In the genomic region with DNA sequence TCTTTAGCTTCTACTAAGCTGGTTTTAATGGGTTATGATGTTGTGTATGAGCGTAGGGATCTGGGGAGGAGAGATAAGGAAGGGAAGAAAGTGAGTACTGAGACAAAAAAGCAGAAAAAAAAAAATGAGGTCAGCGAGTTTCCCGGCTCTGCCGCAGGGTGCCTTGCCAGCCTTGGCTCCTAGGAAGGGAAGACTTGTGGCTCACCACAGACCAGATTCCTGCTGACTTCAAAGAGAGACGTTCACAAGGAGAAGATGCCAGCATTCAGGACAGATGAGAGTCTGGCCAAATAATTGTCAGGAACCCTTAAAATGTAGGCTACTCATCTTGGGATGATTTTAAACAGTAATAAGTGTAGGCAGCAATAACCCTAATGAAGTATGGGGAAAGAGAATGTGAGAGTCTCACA, we compare ENCODE assay signal across 12 cellular contexts. TPM values are rescaled to one million over a fixed set of nuclear protein-coding genes. Genes with fewer than 3 reads are reported as not detected.
DNase-seq lines count a peak whose midpoint lies in the region; ATAC-seq, FAIRE-seq and TF ChIP-seq lines count a peak whose summit lies in the region.
"Had no signal": no experiment of that assay in that cellular context is flagged by ENCODE, and none has a peak within 500 bp of the region (broad histone marks: within the 10 kb centered on the region; RNA-seq: fewer than 3 reads in every experiment).

No MANE protein-coding gene starts in this region.

- H3K4me1 ChIP-seq in liver (ENCODE audit: control insufficient read depth in 4 of 4, insufficient read depth in 4 of 4, low read length in 3 of 4): peaks cover 3 to 44% (median 33%) of the 10 kb centered on the region in 4 donors
- peaks cover 25% of the 10 kb centered on the region for H3K4me1 ChIP-seq in HepG2 (ENCODE audit: insufficient read depth, low read length)
- H3K4me1 ChIP-seq in aorta (ENCODE audit: control insufficient read depth in 1 of 2, insufficient read depth in 2 of 2, low read length in 2 of 2): peaks cover 11% of the 10 kb centered on the region in 2 donors
- H3K4me1 ChIP-seq in Karpas-422 (ENCODE audit: low read length): peaks cover 10% of the 10 kb centered on the region

- H3K36me3 ChIP-seq in liver (ENCODE audit: control insufficient read depth in 4 of 4, insufficient read depth in 3 of 4, low read depth in 1 of 4, low read length in 3 of 4) (no peaks in the 10 kb centered on the region), HepG2 (replicated peaks in 1 of 2; ENCODE audit: control insufficient read depth in 1 of 2, insufficient read depth in 2 of 2, low read length in 2 of 2) (no peaks in the 10 kb centered on the region), aorta (ENCODE audit: control insufficient read depth in 1 of 2, insufficient read depth in 2 of 2, low read length in 1 of 2) (no peaks in the 10 kb centered on the region), Karpas-422 (ENCODE audit: insufficient read depth, low read length) (no peaks in the 10 kb centered on the region)

- H3K27me3 ChIP-seq in liver (ENCODE audit: control insufficient read depth in 4 of 4, insufficient read depth in 4 of 4, low read length in 3 of 4) (no peaks in the 10 kb centered on the region), HepG2 (ENCODE audit: control insufficient read depth in 1 of 2, insufficient read depth in 2 of 2, low read length in 2 of 2) (no peaks in the 10 kb centered on the region), aorta (ENCODE audit: control insufficient read depth in 1 of 2, insufficient read depth in 2 of 2, low read length in 1 of 2) (no peaks in the 10 kb centered on the region), Karpas-422 (ENCODE audit: low read length) (no peaks in the 10 kb centered on the region)

- H3K9me3 Mint-ChIP-seq in mesothelial cell of epicardium: peaks cover 2% of the 10 kb centered on the region
- H3K9me3 Mint-ChIP-seq: central memory CD8-positive, alpha-beta T cell; natural killer cell; T-helper 1 cell treated with Interleukin-12 subunit alpha and Interleukin-12 subunit beta and Interleukin-4 antibody, amounts not matched to agents 30 μg/mL and 1 μg/mL, for 36 hours had no signal

- H3K27me3 Mint-ChIP-seq in mesothelial cell of epicardium (ENCODE audit: low read depth): no peaks in the 10 kb centered on the region
- H3K27me3 Mint-ChIP-seq: central memory CD8-positive, alpha-beta T cell had no signal

- H2AFZ ChIP-seq in HepG2 (ENCODE audit: low read length): no peak overlapping the region
- H2AFZ ChIP-seq in Karpas-422 (ENCODE audit: low read length): no peak overlapping the region

- POLR2A ChIA-PET in HepG2 (lab: Yijun Ruan, JAX): no interaction called here

- no TSS peak for BruUV-seq in HepG2 (replicated peaks; lab: Mats Ljungman, UMichigan)

- no peak for TF ChIP-seq POLR2A in HepG2 (IDR thresholded peaks at IDR 0.05; ENCODE audit: insufficient read depth in 1 of 2, low read depth in 2 of 2, low read length in 2 of 2)

- CTCF ChIA-PET in HepG2 (lab: Yijun Ruan, JAX; ENCODE audit: low intra/inter-chr PET ratio, low total read pairs): no interaction called here

- no peak overlapping the region for H3K4me3 Mint-ChIP-seq in mesothelial cell of epicardium
- H3K4me3 Mint-ChIP-seq: central memory CD8-positive, alpha-beta T cell; natural killer cell; T-helper 1 cell treated with Interleukin-12 subunit alpha and Interleukin-12 subunit beta and Interleukin-4 antibody, amounts not matched to agents 30 μg/mL and 1 μg/mL, for 36 hours had no signal

- no peak for TF ChIP-seq CTCF in liver (IDR thresholded peaks at IDR 0.05; ENCODE audit: low read depth, low read length, missing input control)
- TF ChIP-seq CTCF in HepG2 (CRISPR knock-in tag; IDR thresholded peaks at IDR 0.05): no peak
- no peak for TF ChIP-seq CTCF in coronary artery (IDR thresholded peaks at IDR 0.05)
- TF ChIP-seq CTCF in mesothelial cell of epicardium (IDR thresholded peaks at IDR 0.05; ENCODE audit: unreplicated experiment): no peak

- ATAC-seq in HepG2 (no peak), aorta (ENCODE audit: low FRiP score) (peak; percentile 71)
- ATAC-seq: natural killer cell had no signal

- intact Hi-C loops in HepG2 (cut with micrococcal nuclease; ENCODE audit: unreplicated experiment) (no loop called here), aorta (cut with DNase I) (no loop called here)

- no peaks in the 10 kb centered on the region for H4K20me1 ChIP-seq in HepG2 (ENCODE audit: insufficient read depth, low read length)
- no peaks in the 10 kb centered on the region for H4K20me1 ChIP-seq in Karpas-422 (ENCODE audit: insufficient read depth, low read depth, low read length)

- H3K27ac ChIP-seq in liver (ENCODE audit: low read depth in 1 of 2, low read length in 2 of 2): peak overlapping the region; percentile 61 to 62
- H3K27ac ChIP-seq in HepG2 (ENCODE audit: extremely low read length, insufficient read depth, low read length): no peak overlapping the region
- H3K27ac ChIP-seq in coronary artery: peak overlapping the region; percentile 76 to 92
- H3K27ac ChIP-seq in aorta (ENCODE audit: low read depth in 1 of 2, low read length in 2 of 2): peak overlapping the region; percentile 62 to 97
- H3K27ac ChIP-seq in Karpas-422 (ENCODE audit: low read length): no peak overlapping the region

- H3K9me3 ChIP-seq in liver (ENCODE audit: control insufficient read depth in 4 of 4, low read length in 3 of 4) (no peaks in the 10 kb centered on the region), HepG2 (ENCODE audit: low read length) (no peaks in the 10 kb centered on the region), aorta (ENCODE audit: control insufficient read depth, low read length) (no peaks in the 10 kb centered on the region), Karpas-422 (ENCODE audit: low read length) (no peaks in the 10 kb centered on the region)

- in situ Hi-C loops in HepG2 (cut with HindIII; ENCODE audit: extremely low pct_ligation_motif_present, low pct_unique_long_range_greater_than_20kb): no loop called here

- H3K9me2 ChIP-seq in Karpas-422 (replicated peaks; ENCODE audit: insufficient read depth, low read length): no peaks in the 10 kb centered on the region

- no peak for FAIRE-seq in HepG2 (lab: Jason Lieb, UNC)
- FAIRE-seq: A204.1 had no signal

- H3K79me2 ChIP-seq in HepG2 (ENCODE audit: insufficient read depth, low read length) (no peaks in the 10 kb centered on the region), Karpas-422 (ENCODE audit: low read length) (no peaks in the 10 kb centered on the region)

- 13% methylated on average over 5 of the region's 5 CpGs for WGBS in liver
- WGBS in HepG2 (ENCODE audit: low lambda C conversion rate): 88% methylated on average over 5 of the region's 5 CpGs
- 0 to 2% methylated on average over 5 of the region's 5 CpGs for WGBS in aorta, 2 donors

- TF ChIP-seq RAD21 in liver (IDR thresholded peaks at IDR 0.05) (no peak), HepG2 (CRISPR knock-in tag; IDR thresholded peaks at IDR 0.05) (no peak)

- H3K4me1 Mint-ChIP-seq in mesothelial cell of epicardium: peaks cover 37% of the 10 kb centered on the region

- DNase-seq in HepG2 (ENCODE audit: low spot score): no peak
- no peak for DNase-seq in coronary artery (ENCODE audit: low spot score)
- no peak for DNase-seq in mesothelial cell of epicardium (ENCODE audit: low spot score in 2 of 2, unreplicated experiment in 2 of 2)
- peak; percentile 80 to 85 for DNase-seq in aorta
- DNase-seq in Karpas-422: no peak
- DNase-seq in NCI-H524 treated with DMSO at 0.1 percent for 48 hours (lab: John Stamatoyannopoulos, UW): no peak
- DNase-seq in stimulated activated CD4-positive, alpha-beta T cell treated with anti-CD3 and anti-CD28 coated beads, Interleukin-4, amount 100 ng/mL, for 24 hours: no peak
- DNase-seq: natural killer cell had no signal

- H3K9ac ChIP-seq in liver (ENCODE audit: low read depth in 1 of 2, low read length in 2 of 2) (peak overlapping the region in 1 of 2 donors; percentile 6), HepG2 (ENCODE audit: insufficient read depth, low read depth, low read length) (no peak overlapping the region), Karpas-422 (ENCODE audit: low read length) (no peak overlapping the region)

- H3K4me2 ChIP-seq in HepG2 (ENCODE audit: low read depth, low read length): no peak overlapping the region
- no peak overlapping the region for H3K4me2 ChIP-seq in Karpas-422 (ENCODE audit: low read depth, low read length, poor library complexity, severe bottlenecking)

- H3K4me3 ChIP-seq in liver (ENCODE audit: low read depth in 1 of 3, low read length in 3 of 3) (no peak overlapping the region), HepG2 (replicated peaks in 1 of 3; ENCODE audit: insufficient read depth in 1 of 3, low read depth in 2 of 3, low read length in 3 of 3) (no peak overlapping the region), coronary artery (peak overlapping the region; percentile 28), aorta (ENCODE audit: low read length in 2 of 2) (no peak overlapping the region), Karpas-422 (ENCODE audit: low read length) (no peak overlapping the region)

- peak overlapping the region; percentile 62 for H3K27ac Mint-ChIP-seq in mesothelial cell of epicardium
- H3K27ac Mint-ChIP-seq: T-helper 1 cell treated with Interleukin-12 subunit alpha and Interleukin-12 subunit beta and Interleukin-4 antibody, amounts not matched to agents 30 μg/mL and 1 μg/mL, for 36 hours had no signal

- no peaks in the 10 kb centered on the region for H3K36me3 Mint-ChIP-seq in mesothelial cell of epicardium
- H3K36me3 Mint-ChIP-seq: natural killer cell had no signal

- TF ChIP-seq EP300 in HepG2 (IDR thresholded peaks at IDR 0.05; ENCODE audit: low read depth in 2 of 2, low read length in 2 of 2) (no peak), HepG2 (CRISPR knock-in tag; IDR thresholded peaks at IDR 0.05; ENCODE audit: borderline replicate concordance) (no peak)

RNA-seq across cellular contexts. Expression of a gene that starts 11.4 kb away (rescaled TPM):
- 10 to 100 TPM in 1 of 2 donors, 1 to 10 TPM in 1; 2.2 to 13.2 TPM for total RNA-seq in liver
- 1 to 10 TPM; 5.6 to 6.2 TPM for polyA plus RNA-seq in liver
- 15.0 and 17.9 TPM in 2 replicates for total RNA-seq in HepG2 (2016; rRNA removed; fragmentation: Illumina TruSeq; extraction: Trizol)
- total RNA-seq in HepG2 (2016; cell fraction: cytosol; rRNA removed; fragmentation: Illumina TruSeq; extraction: Trizol; ENCODE audit: low read depth): 4.8 and 5.4 TPM in 2 replicates
- total RNA-seq in HepG2 (2016; cell fraction: insoluble cytoplasmic fraction; rRNA removed; fragmentation: Illumina TruSeq; extraction: Trizol): 15.8 and 17.7 TPM in 2 replicates
- 11.2 and 12.0 TPM in 2 replicates for total RNA-seq in HepG2 (2016; cell fraction: membrane; rRNA removed; fragmentation: Illumina TruSeq; extraction: Trizol)
- total RNA-seq in HepG2 (2016; cell fraction: nucleus; rRNA removed; fragmentation: Illumina TruSeq; extraction: Trizol): 21.8 and 24.6 TPM in 2 replicates
- 4.3 and 5.9 TPM in 2 replicates for polyA plus RNA-seq in HepG2 (2011; rRNA removed)
- 2.6 and 4.4 TPM in 2 replicates for polyA plus RNA-seq in HepG2 (2011; cell fraction: cytosol; rRNA removed)
- polyA plus RNA-seq in HepG2 (2011; cell fraction: nucleus; rRNA removed): 3.1 and 3.5 TPM in 2 replicates
- 3.1 and 3.3 TPM in 2 replicates for polyA plus RNA-seq in HepG2 (2012)
- polyA plus RNA-seq in HepG2 (2016; cell fraction: cytosol; fragmentation: Illumina TruSeq; extraction: Trizol; ENCODE audit: low read depth): 3.1 and 3.6 TPM in 2 replicates
- 14.7 and 16.1 TPM in 2 replicates for polyA plus RNA-seq in HepG2 (2016; cell fraction: insoluble cytoplasmic fraction; fragmentation: Illumina TruSeq; extraction: Trizol; ENCODE audit: low read depth)
- polyA plus RNA-seq in HepG2 (2016; cell fraction: membrane; fragmentation: Illumina TruSeq; extraction: Trizol; ENCODE audit: low read depth): 6.2 and 7.4 TPM in 2 replicates
- 29.8 and 31.9 TPM in 2 replicates for polyA plus RNA-seq in HepG2 (2016; cell fraction: nucleus; fragmentation: Illumina TruSeq; extraction: Trizol; ENCODE audit: insufficient read depth, low read depth)
- 3.7 and 12.5 TPM in 2 replicates for polyA minus RNA-seq in HepG2 (2011; rRNA and poly(A)+ RNA removed; ENCODE audit: low replicate concordance)
- polyA minus RNA-seq in HepG2 (2011; cell fraction: cytosol; rRNA and poly(A)+ RNA removed): 3.7 and 4.0 TPM in 2 replicates
- 8.6 and 13.1 TPM in 2 replicates for polyA minus RNA-seq in HepG2 (2011; cell fraction: nucleus; rRNA and poly(A)+ RNA removed)
- 6.1 to 6.8 TPM (median 6.3 TPM) in 3 replicates for total RNA-seq in mesothelial cell of epicardium
- total RNA-seq in aorta: 10 to 100 TPM; 27.4 to 28.5 TPM
- polyA plus RNA-seq in aorta: 10 to 100 TPM in 1 of 2 donors, 1 to 10 TPM in 1; 9.5 to 28.5 TPM
- 68.5 and 91.9 TPM in 2 replicates for total RNA-seq in Karpas-422 (2014; rRNA removed; shearing (Covaris generic); ENCODE audit: low replicate concordance)

RNA-seq across cellular contexts. Expression of a gene that starts 26.6 kb away (rescaled TPM):
- 100 to 1,000 TPM in 1 of 2 donors, 10 to 100 TPM in 1; 13.2 to 182 TPM for total RNA-seq in liver
- 100 to 1,000 TPM in 1 of 2 donors, 10 to 100 TPM in 1; 16.8 to 130 TPM for polyA plus RNA-seq in liver
- 58.1 and 59.9 TPM in 2 replicates for total RNA-seq in HepG2 (2016; rRNA removed; fragmentation: Illumina TruSeq; extraction: Trizol)
- 21.6 and 22.5 TPM in 2 replicates for total RNA-seq in HepG2 (2016; cell fraction: cytosol; rRNA removed; fragmentation: Illumina TruSeq; extraction: Trizol; ENCODE audit: low read depth)
- 50.7 and 62.7 TPM in 2 replicates for total RNA-seq in HepG2 (2016; cell fraction: insoluble cytoplasmic fraction; rRNA removed; fragmentation: Illumina TruSeq; extraction: Trizol)
- 33.4 and 39.8 TPM in 2 replicates for total RNA-seq in HepG2 (2016; cell fraction: membrane; rRNA removed; fragmentation: Illumina TruSeq; extraction: Trizol)
- total RNA-seq in HepG2 (2016; cell fraction: nucleus; rRNA removed; fragmentation: Illumina TruSeq; extraction: Trizol): 33.1 and 39.3 TPM in 2 replicates
- 21.8 and 25.1 TPM in 2 replicates for polyA plus RNA-seq in HepG2 (2011; rRNA removed)
- polyA plus RNA-seq in HepG2 (2011; cell fraction: cytosol; rRNA removed): 32.0 and 34.2 TPM in 2 replicates
- 20.1 and 23.1 TPM in 2 replicates for polyA plus RNA-seq in HepG2 (2011; cell fraction: nucleus; rRNA removed)
- 30.5 and 47.4 TPM in 2 replicates for polyA plus RNA-seq in HepG2 (2012)
- 30.8 and 35.7 TPM in 2 replicates for polyA plus RNA-seq in HepG2 (2016; cell fraction: cytosol; fragmentation: Illumina TruSeq; extraction: Trizol; ENCODE audit: low read depth)
- 81.9 and 99.8 TPM in 2 replicates for polyA plus RNA-seq in HepG2 (2016; cell fraction: insoluble cytoplasmic fraction; fragmentation: Illumina TruSeq; extraction: Trizol; ENCODE audit: low read depth)
- 45.1 and 45.4 TPM in 2 replicates for polyA plus RNA-seq in HepG2 (2016; cell fraction: membrane; fragmentation: Illumina TruSeq; extraction: Trizol; ENCODE audit: low read depth)
- 60.8 and 61.8 TPM in 2 replicates for polyA plus RNA-seq in HepG2 (2016; cell fraction: nucleus; fragmentation: Illumina TruSeq; extraction: Trizol; ENCODE audit: insufficient read depth, low read depth)
- polyA minus RNA-seq in HepG2 (2011; rRNA and poly(A)+ RNA removed; ENCODE audit: low replicate concordance): 3.6 and 48.3 TPM in 2 replicates
- polyA minus RNA-seq in HepG2 (2011; cell fraction: cytosol; rRNA and poly(A)+ RNA removed): 35.2 and 40.9 TPM in 2 replicates
- polyA minus RNA-seq in HepG2 (2011; cell fraction: nucleus; rRNA and poly(A)+ RNA removed): 13.9 and 20.1 TPM in 2 replicates
- 126 to 133 TPM (median 126 TPM) in 3 replicates for total RNA-seq in mesothelial cell of epicardium
- total RNA-seq in aorta: 1,000 to 10,000 TPM; 3,684 to 9,611 TPM
- polyA plus RNA-seq in aorta: 1,000 to 10,000 TPM; 3,163 to 4,826 TPM
- 0.61 and 1.3 TPM in 2 replicates for total RNA-seq in Karpas-422 (2014; rRNA removed; shearing (Covaris generic); ENCODE audit: low replicate concordance)

Comparison
In these comparisons a context has a peak if more than half of its experiments do, and no peak if none do; other contexts are left out.
1. H3K27ac ChIP-seq: peak in liver (2 of 2), coronary artery (2 of 2) and aorta (2 of 2); none in HepG2 (single experiment) and Karpas-422 (single experiment).
2. DNase-seq: peak in aorta (2 of 2); none in HepG2 (single experiment), coronary artery (single experiment), mesothelial cell of epicardium (0 of 2), Karpas-422 (single experiment), NCI-H524 treated with DMSO at 0.1 percent for 48 hours (single experiment) and stimulated activated CD4-positive, alpha-beta T cell treated with anti-CD3 and anti-CD28 coated beads, Interleukin-4, amount 100 ng/mL, for 24 hours (single experiment).
3. RNA of a gene that starts 26.6 kb away (total RNA-seq): 3,684 to 9,611 TPM in aorta; 13.2 to 182 TPM in liver, 126 to 133 TPM in mesothelial cell of epicardium, 21.6 to 62.7 TPM in HepG2 and 0.61 to 1.3 TPM in Karpas-422; every median in the first group is over 10 times any median in the second.